In the genomic region with DNA sequence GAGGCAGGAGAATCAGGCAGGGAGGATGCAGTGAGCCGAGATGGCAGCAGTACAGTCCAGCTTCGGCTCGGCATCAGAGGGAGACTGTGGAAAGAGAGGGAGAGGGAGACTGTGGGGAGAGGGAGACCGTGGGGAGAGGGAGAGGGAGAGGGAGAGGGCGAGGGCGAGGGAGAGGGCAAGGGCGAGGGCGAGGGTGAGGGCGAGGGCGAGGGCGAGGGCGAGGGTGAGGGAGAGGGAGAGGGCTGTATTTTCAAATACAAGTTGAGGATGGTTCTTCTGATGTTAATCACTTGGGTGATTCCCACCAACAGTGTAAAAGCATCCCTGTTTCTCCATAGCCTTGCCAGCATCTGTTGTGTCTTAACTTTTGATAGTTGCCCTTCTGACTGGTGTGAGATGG, we compare ENCODE assay signal across 6 cellular contexts.
DNase-seq lines count a peak whose midpoint lies in the region; FAIRE-seq and TF ChIP-seq lines count a peak whose summit lies in the region.
"Not testable (repeated sequence)": the region's sequence is repeated elsewhere in the genome, so short reads cannot be mapped to it uniquely, and the experiment has no call there.

No MANE protein-coding gene starts in this region.

- H3K9ac ChIP-seq in kidney (ENCODE audit: low read length in 2 of 2), result not testable (repeated sequence)

- not testable (repeated sequence) for H3K36me3 Mint-ChIP-seq in activated naive CD4-positive, alpha-beta T cell treated with anti-CD3 and anti-CD28 coated beads, Interleukin-2, amount 10 ng/mL, durations not matched to agents 7 days and 5 days
- H3K36me3 Mint-ChIP-seq in endothelial cell (ENCODE audit: low read depth, unreplicated experiment), result peaks cover 26% of the 10 kb centered on the region
- H3K36me3 Mint-ChIP-seq in glutamatergic neuron (ENCODE audit: unreplicated experiment), result peaks cover 27% of the 10 kb centered on the region
- H3K36me3 Mint-ChIP-seq in progenitor cell of endocrine pancreas (ENCODE audit: insufficient read depth), result peaks cover 33% of the 10 kb centered on the region

- H3K9me3 Mint-ChIP-seq in activated naive CD4-positive, alpha-beta T cell treated with anti-CD3 and anti-CD28 coated beads, Interleukin-2, amount 10 ng/mL, durations not matched to agents 7 days and 5 days, result peaks cover 10% of the 10 kb centered on the region
- H3K9me3 Mint-ChIP-seq in endothelial cell (ENCODE audit: unreplicated experiment) (peaks cover 13% of the 10 kb centered on the region), glutamatergic neuron (ENCODE audit: unreplicated experiment) (peaks cover 21% of the 10 kb centered on the region), progenitor cell of endocrine pancreas (ENCODE audit: low read depth) (peaks cover 29% of the 10 kb centered on the region)

- intact Hi-C loops in kidney (cut with DNase I), result not testable (repeated sequence)

- H3K27ac ChIP-seq in kidney (ENCODE audit: low read depth in 2 of 2, low read length in 2 of 2), result not testable (repeated sequence)

- H3K4me1 Mint-ChIP-seq in activated naive CD4-positive, alpha-beta T cell treated with anti-CD3 and anti-CD28 coated beads, Interleukin-2, amount 10 ng/mL, durations not matched to agents 7 days and 5 days; endothelial cell (ENCODE audit: unreplicated experiment); glutamatergic neuron (ENCODE audit: low read depth, unreplicated experiment); progenitor cell of endocrine pancreas (ENCODE audit: low read depth): not testable (repeated sequence)

- not testable (repeated sequence) for H3K4me1 ChIP-seq in kidney (ENCODE audit: control insufficient read depth in 1 of 2, insufficient read depth in 1 of 2, low read depth in 1 of 2, low read length in 2 of 2)

- H3K4me3 ChIP-seq in kidney (ENCODE audit: low read length in 2 of 2), result not testable (repeated sequence)

- not testable (repeated sequence) for H3K9me3 ChIP-seq in kidney (ENCODE audit: control insufficient read depth in 1 of 2, low read length in 2 of 2)

- CTCF ChIA-PET in activated naive CD4-positive, alpha-beta T cell treated with anti-CD3 and anti-CD28 coated beads, Interleukin-2, amount 10 ng/mL, durations not matched to agents 7 days and 5 days (lab: Charles Lee), result not testable (repeated sequence)

- not testable (repeated sequence) for H3K27me3 Mint-ChIP-seq in activated naive CD4-positive, alpha-beta T cell treated with anti-CD3 and anti-CD28 coated beads, Interleukin-2, amount 10 ng/mL, durations not matched to agents 7 days and 5 days; endothelial cell (ENCODE audit: unreplicated experiment); glutamatergic neuron (ENCODE audit: unreplicated experiment); progenitor cell of endocrine pancreas

- H3K36me3 ChIP-seq in kidney (ENCODE audit: control insufficient read depth in 1 of 2, insufficient read depth in 2 of 2, low read length in 2 of 2), result not testable (repeated sequence)

- H3K27ac Mint-ChIP-seq in activated naive CD4-positive, alpha-beta T cell treated with anti-CD3 and anti-CD28 coated beads, Interleukin-2, amount 10 ng/mL, durations not matched to agents 7 days and 5 days, result peak overlapping the region; percentile 37
- H3K27ac Mint-ChIP-seq in endothelial cell (ENCODE audit: unreplicated experiment), result peak overlapping the region; percentile 32
- peak overlapping the region; percentile 89 for H3K27ac Mint-ChIP-seq in glutamatergic neuron (ENCODE audit: unreplicated experiment)
- H3K27ac Mint-ChIP-seq in progenitor cell of endocrine pancreas, result peak overlapping the region; percentile 44

- TF ChIP-seq CTCF in endothelial cell (IDR thresholded peaks at IDR 0.05; ENCODE audit: unreplicated experiment); glutamatergic neuron (IDR thresholded peaks at IDR 0.05; ENCODE audit: partially characterized antibody, unreplicated experiment); kidney (IDR thresholded peaks at IDR 0.05; ENCODE audit: borderline replicate concordance, extremely low read depth, insufficient read depth); progenitor cell of endocrine pancreas (IDR thresholded peaks at IDR 0.05; ENCODE audit: unreplicated experiment): not testable (repeated sequence)

- not testable (repeated sequence) for H3K4me3 Mint-ChIP-seq in activated naive CD4-positive, alpha-beta T cell treated with anti-CD3 and anti-CD28 coated beads, Interleukin-2, amount 10 ng/mL, durations not matched to agents 7 days and 5 days; glutamatergic neuron (ENCODE audit: unreplicated experiment); progenitor cell of endocrine pancreas (ENCODE audit: low read depth)
- H3K4me3 Mint-ChIP-seq in endothelial cell (ENCODE audit: unreplicated experiment), result peak overlapping the region; percentile 70

- DNase-seq in DMS 273 treated with DMSO at 0.1 percent for 48 hours (lab: John Stamatoyannopoulos, UW) (peak; percentile 2), kidney (peak; percentile 22)
- DNase-seq in activated naive CD4-positive, alpha-beta T cell treated with anti-CD3 and anti-CD28 coated beads, Interleukin-2, amount 10 ng/mL, durations not matched to agents 7 days and 5 days; endothelial cell (ENCODE audit: low spot score); glutamatergic neuron; progenitor cell of endocrine pancreas (ENCODE audit: low spot score, unreplicated experiment): not testable (repeated sequence)

- FAIRE-seq in kidney (lab: Jason Lieb, UNC), result not testable (repeated sequence)

Comparison
In these comparisons a context has a peak if more than half of its experiments do, and no peak if none do; other contexts are left out.
1. H3K27ac Mint-ChIP-seq: peak in every context shown above with its lines; median percentile 89 in glutamatergic neuron; 44 in progenitor cell of endocrine pancreas; 37 in activated naive CD4-positive, alpha-beta T cell treated with anti-CD3 and anti-CD28 coated beads, Interleukin-2, amount 10 ng/mL, durations not matched to agents 7 days and 5 days; 32 in endothelial cell.